ENCODE assay signal across 12 cellular contexts in the genomic region with DNA sequence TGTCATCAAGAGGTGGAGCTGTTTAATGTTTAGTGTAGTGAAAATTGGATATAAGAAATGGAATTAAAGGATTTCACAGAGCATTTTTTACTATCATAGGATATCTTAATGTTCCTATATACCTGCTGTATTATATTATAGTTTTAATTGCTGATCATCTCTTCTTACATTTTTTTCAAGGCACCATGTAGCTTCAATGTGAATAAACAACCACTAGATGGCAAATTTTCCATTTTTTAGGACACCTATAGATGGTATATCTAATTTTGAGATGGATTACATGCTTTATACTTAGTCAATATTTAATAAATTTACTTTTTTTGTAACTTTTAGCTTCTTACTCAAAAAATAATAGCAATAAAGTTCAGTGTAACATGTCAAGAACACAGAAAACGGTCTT. TPM values are rescaled to one million over a fixed set of nuclear protein-coding genes. Genes with fewer than 3 reads are reported as not detected.
A peak's percentile ranks its signal among the peaks of the same experiment; 100 is the strongest.
DNase-seq lines count a peak whose midpoint lies in the region; ATAC-seq and TF ChIP-seq lines count a peak whose summit lies in the region.
"Had no signal": no experiment of that assay in that cellular context is flagged by ENCODE, and none has a peak within 500 bp of the region (broad histone marks: within the 10 kb centered on the region; RNA-seq: fewer than 3 reads in every experiment).

No MANE protein-coding gene starts in this region.

- no peak for ATAC-seq in GM18498 (IDR thresholded peaks at IDR 0.05; ENCODE audit: unreplicated experiment)

- no peak overlapping the region for H3K4me3 Mint-ChIP-seq in type B pancreatic cell
- H3K4me3 Mint-ChIP-seq: activated naive CD8-positive, alpha-beta T cell treated with anti-CD3 and anti-CD28 coated beads, Interleukin-2, amount 10 ng/mL, durations not matched to agents 7 days and 5 days; CD14-positive monocyte had no signal

- peaks cover 7% of the 10 kb centered on the region for H3K27me3 Mint-ChIP-seq in type B pancreatic cell
- H3K27me3 Mint-ChIP-seq: activated naive CD8-positive, alpha-beta T cell treated with anti-CD3 and anti-CD28 coated beads, Interleukin-2, amount 10 ng/mL, durations not matched to agents 7 days and 5 days had no signal

- H3K36me3 Mint-ChIP-seq in type B pancreatic cell, result no peaks in the 10 kb centered on the region
- H3K36me3 Mint-ChIP-seq: activated naive CD8-positive, alpha-beta T cell treated with anti-CD3 and anti-CD28 coated beads, Interleukin-2, amount 10 ng/mL, durations not matched to agents 7 days and 5 days; CD14-positive monocyte had no signal

- peak; percentile 15 for DNase-seq in SIG-M5 treated with dmso at 0.1 percent for 504 hours (lab: John Stamatoyannopoulos, UW; ENCODE audit: unreplicated experiment)
- DNase-seq in SIG-M5 (lab: John Stamatoyannopoulos, UW), result no peak
- peak; percentile 40 for DNase-seq in NCI-H146 (lab: John Stamatoyannopoulos, UW)
- DNase-seq in cardiac fibroblast (ENCODE audit: low read depth in 2 of 2), result peak in 1 of 2 donors; percentile 3
- no peak for DNase-seq in type B pancreatic cell (ENCODE audit: extremely low spot score, unreplicated experiment)
- DNase-seq in foreskin melanocyte, result no peak
- no peak for DNase-seq in NOMO-1 treated with dmso at 0.1 percent for 144 hours (lab: John Stamatoyannopoulos, UW; ENCODE audit: unreplicated experiment)
- DNase-seq: activated naive CD8-positive, alpha-beta T cell treated with anti-CD3 and anti-CD28 coated beads, Interleukin-2, amount 10 ng/mL, durations not matched to agents 7 days and 5 days; foreskin fibroblast; NCI-H2029 had no signal

- H3K9me3 Mint-ChIP-seq in type B pancreatic cell, result no peaks in the 10 kb centered on the region
- H3K9me3 Mint-ChIP-seq: activated naive CD8-positive, alpha-beta T cell treated with anti-CD3 and anti-CD28 coated beads, Interleukin-2, amount 10 ng/mL, durations not matched to agents 7 days and 5 days had no signal

- H3K4me1 Mint-ChIP-seq in type B pancreatic cell (ENCODE audit: unreplicated experiment), result no peaks in the 10 kb centered on the region
- H3K4me1 Mint-ChIP-seq: activated naive CD8-positive, alpha-beta T cell treated with anti-CD3 and anti-CD28 coated beads, Interleukin-2, amount 10 ng/mL, durations not matched to agents 7 days and 5 days; CD14-positive monocyte had no signal

- TF ChIP-seq CTCF in cardiac fibroblast (IDR thresholded peaks at IDR 0.05; ENCODE audit: low read depth, low read length), result peak; percentile 13
- peak; percentile 81 for TF ChIP-seq CTCF in type B pancreatic cell (conservative IDR thresholded peaks at IDR 0.05)

- no peak overlapping the region for H3K4me3 ChIP-seq in cardiac fibroblast (replicated peaks in 1 of 2; ENCODE audit: low read depth in 2 of 2, low read length in 2 of 2)

- H3K27ac Mint-ChIP-seq in type B pancreatic cell, result no peak overlapping the region
- H3K27ac Mint-ChIP-seq: activated naive CD8-positive, alpha-beta T cell treated with anti-CD3 and anti-CD28 coated beads, Interleukin-2, amount 10 ng/mL, durations not matched to agents 7 days and 5 days; CD14-positive monocyte had no signal

RNA-seq across cellular contexts. Expression of gene ATXN8OS, which starts 9.0 kb away (rescaled TPM):
- not detected in 2 replicates for total RNA-seq in type B pancreatic cell (ENCODE audit: low replicate concordance)
- total RNA-seq: activated naive CD8-positive, alpha-beta T cell treated with anti-CD3 and anti-CD28 coated beads, Interleukin-2, amount 10 ng/mL, durations not matched to agents 7 days and 5 days had no signal

RNA-seq across cellular contexts. Expression of gene KLHL1, which starts 9.6 kb away (rescaled TPM):
- total RNA-seq in type B pancreatic cell (ENCODE audit: low replicate concordance), result 0.14 TPM in 2 replicates
- total RNA-seq: activated naive CD8-positive, alpha-beta T cell treated with anti-CD3 and anti-CD28 coated beads, Interleukin-2, amount 10 ng/mL, durations not matched to agents 7 days and 5 days had no signal

Comparison
In these comparisons a context has a peak if more than half of its experiments do, and no peak if none do; other contexts are left out.
1. DNase-seq: peak in SIG-M5 treated with dmso at 0.1 percent for 504 hours (single experiment) and NCI-H146 (single experiment); none in SIG-M5 (single experiment), type B pancreatic cell (single experiment), foreskin melanocyte (single experiment) and NOMO-1 treated with dmso at 0.1 percent for 144 hours (single experiment).